1 cellular context compared by ENCODE assay signal in genomic region chr19:1257475-1258160, GRCh38.
TF ChIP-seq lines count a peak whose summit lies in the region.

No MANE protein-coding gene starts in this region.

TF ChIP-seq in K562, 482 proteins besides CTCF, POLR2A, EP300 and RAD21:
- TF ChIP-seq RBM34 (IDR thresholded peaks at IDR 0.05; ENCODE audit: borderline replicate concordance, insufficient read depth, low read length): no peak
- peak in 1 of 2 experiments; percentile 66; a peak in 1 of 4 replicates for TF ChIP-seq MLLT1 (IDR thresholded peaks at IDR 0.05)
- no peak for TF ChIP-seq C11orf30 (IDR thresholded peaks at IDR 0.05; ENCODE audit: low read depth)
- 0 out of 2 replicates have a peak, but pooled peaks have one; percentile 15 for TF ChIP-seq SUPT5H (IDR thresholded peaks at IDR 0.05)
- TF ChIP-seq BACH1 (tag; IDR thresholded peaks at IDR 0.05): no peak
- peak; percentile 82; the same call in 1 of the 2 replicates for TF ChIP-seq ZNF740 (CRISPR knock-in tag; IDR thresholded peaks at IDR 0.05)
- no peak; a peak in 1 of 4 replicates for TF ChIP-seq ZNF740 (tag; IDR thresholded peaks at IDR 0.05)
- peak; percentile 51; the same call in 1 of the 2 replicates for TF ChIP-seq VEZF1 (CRISPR knock-in tag; IDR thresholded peaks at IDR 0.05)
- peak; percentile 41 for TF ChIP-seq HDAC3 (IDR thresholded peaks at IDR 0.05; ENCODE audit: borderline replicate concordance, partially characterized antibody)
- peak; percentile 53; the same call in 1 of the 2 replicates for TF ChIP-seq ZBTB7A (IDR thresholded peaks at IDR 0.05; ENCODE audit: borderline replicate concordance, control insufficient read depth, low read depth, low read length)
- no peak for TF ChIP-seq ZFX (CRISPR knock-in tag; IDR thresholded peaks at IDR 0.05)
- no peak for TF ChIP-seq RBM17 (IDR thresholded peaks at IDR 0.05; ENCODE audit: borderline replicate concordance, low read depth, low read length)
